ENCODE assay signal across 7 cellular contexts in genomic region chr17:4858880-4859260, GRCh38. TPM values are rescaled to one million over a fixed set of nuclear protein-coding genes. Genes with fewer than 3 reads are reported as not detected.
DNase-seq lines count a peak whose midpoint lies in the region; ATAC-seq, FAIRE-seq and TF ChIP-seq lines count a peak whose summit lies in the region.
"Had no signal": no experiment of that assay in that cellular context is flagged by ENCODE, and none has a peak within 500 bp of the region (broad histone marks: within the 10 kb centered on the region; RNA-seq: fewer than 3 reads in every experiment).

No MANE protein-coding gene starts in this region.

- H2AFZ ChIP-seq in neuronal stem cell (ENCODE audit: low read length): no peak overlapping the region

- H3K14ac ChIP-seq in neuronal stem cell (ENCODE audit: low read length): no peak overlapping the region

- H3K4me2 ChIP-seq in neuronal stem cell (ENCODE audit: insufficient read depth, low read length, poor library complexity, severe bottlenecking): no peak overlapping the region

- WGBS in neuronal stem cell (ENCODE audit: extremely low coverage in 2 of 2, insufficient read length in 2 of 2, insufficient replicate concordance in 1 of 2), 2 donors: no CpG with 5 or more reads among the region's 5 CpGs

- no peak overlapping the region for H3K23ac ChIP-seq in neuronal stem cell (ENCODE audit: low read depth, low read length, poor library complexity)

- peaks cover 0 to 20% of the 10 kb centered on the region in 2 donors for H3K36me3 ChIP-seq in neuronal stem cell (replicated peaks in 1 of 2; ENCODE audit: control insufficient read depth in 2 of 2, insufficient read depth in 2 of 2, low read length in 2 of 2)

- peak; percentile 30 for FAIRE-seq in H54 (lab: Jason Lieb, UNC)

- no peak overlapping the region for H3K27ac ChIP-seq in neuronal stem cell (replicated peaks; ENCODE audit: low read length)

- no peak for TF ChIP-seq CTCF in endothelial cell (IDR thresholded peaks at IDR 0.05; ENCODE audit: unreplicated experiment)

- H2BK15ac ChIP-seq in neuronal stem cell (ENCODE audit: low read length): no peak overlapping the region

- H3K79me1 ChIP-seq in neuronal stem cell (ENCODE audit: low read depth, low read length): peaks cover 2% of the 10 kb centered on the region

- H2BK120ac ChIP-seq in neuronal stem cell (ENCODE audit: low read depth, low read length): no peak overlapping the region

- no peak overlapping the region for H2AK5ac ChIP-seq in neuronal stem cell (ENCODE audit: low read depth, low read length)

- H3K4me3 Mint-ChIP-seq in endothelial cell (ENCODE audit: unreplicated experiment): peak overlapping the region; percentile 69
- no peak overlapping the region for H3K4me3 Mint-ChIP-seq in T-cell
- no peak overlapping the region for H3K4me3 Mint-ChIP-seq in activated T-cell treated with anti-CD3 and anti-CD28 coated beads, Interleukin-2, amount 50 U/mL, for 4 hours
- H3K4me3 Mint-ChIP-seq: T-helper 1 cell treated with Interleukin-12 subunit alpha and Interleukin-12 subunit beta and Interleukin-4 antibody, amounts not matched to agents 30 μg/mL and 1 μg/mL, for 36 hours had no signal

- H3K18ac ChIP-seq in neuronal stem cell (ENCODE audit: low read length): peak overlapping the region; percentile 13

- H2BK5ac ChIP-seq in neuronal stem cell (ENCODE audit: low read length): no peak overlapping the region

- peak; percentile 80 for DNase-seq in H54 (ENCODE audit: insufficient read length, low spot score)
- DNase-seq in endothelial cell (ENCODE audit: low spot score): no peak
- no peak for DNase-seq in neuronal stem cell (ENCODE audit: low spot score)
- DNase-seq in NCI-H1092 treated with DMSO at 0.1 percent for 48 hours (lab: John Stamatoyannopoulos, UW): no peak
- no peak for DNase-seq in T-cell
- DNase-seq in activated T-cell treated with anti-CD3 and anti-CD28 coated beads, Interleukin-2, amount 50 U/mL, for 4 hours: no peak

- H3K9me3 ChIP-seq in neuronal stem cell (replicated peaks in 1 of 2; ENCODE audit: control insufficient read depth in 2 of 2, insufficient read depth in 1 of 2, low read depth in 1 of 2, low read length in 2 of 2): no peaks in the 10 kb centered on the region

- POLR2A ChIA-PET in T-cell (lab: Charles Lee): no interaction called here

- ATAC-seq in T-cell (replicated peaks in 1 of 4): no peak
- no peak for ATAC-seq in activated T-cell treated with anti-CD3 and anti-CD28 coated beads, Interleukin-2, amount 50 U/mL, for 4 hours

- H3K4me1 Mint-ChIP-seq in endothelial cell (ENCODE audit: unreplicated experiment) (peaks cover 64% of the 10 kb centered on the region), T-cell (peaks cover 20 to 40% (median 22%) of the 10 kb centered on the region in 3 donors)
- H3K4me1 Mint-ChIP-seq in activated T-cell treated with anti-CD3 and anti-CD28 coated beads, Interleukin-2, amount 50 U/mL, for 4 hours (ENCODE audit: low read depth): peaks cover 17% of the 10 kb centered on the region

- no peak for TF ChIP-seq POLR2A in H54 (IDR thresholded peaks at IDR 0.05; ENCODE audit: low read depth, low read length)

- no peak overlapping the region for H3K4ac ChIP-seq in neuronal stem cell (ENCODE audit: low read length)

- H3K36me3 Mint-ChIP-seq in endothelial cell (ENCODE audit: low read depth, unreplicated experiment) (peaks cover 17% of the 10 kb centered on the region), T-cell (peaks cover 32% of the 10 kb centered on the region)
- H3K36me3 Mint-ChIP-seq in activated T-cell treated with anti-CD3 and anti-CD28 coated beads, Interleukin-2, amount 50 U/mL, for 4 hours (ENCODE audit: insufficient read depth): peaks cover 12% of the 10 kb centered on the region

- H4K91ac ChIP-seq in neuronal stem cell (ENCODE audit: low read depth, low read length, poor library complexity): no peak overlapping the region

- CTCF ChIA-PET in T-cell (lab: Charles Lee): no interaction called here

- H3K27ac Mint-ChIP-seq in endothelial cell (ENCODE audit: unreplicated experiment): peak overlapping the region; percentile 98
- H3K27ac Mint-ChIP-seq in T-cell: no peak overlapping the region
- H3K27ac Mint-ChIP-seq: T-helper 1 cell treated with Interleukin-12 subunit alpha and Interleukin-12 subunit beta and Interleukin-4 antibody, amounts not matched to agents 30 μg/mL and 1 μg/mL, for 36 hours had no signal

- H2BK12ac ChIP-seq in neuronal stem cell (ENCODE audit: low read length): no peak overlapping the region

- H3K27me3 ChIP-seq in neuronal stem cell (ENCODE audit: control insufficient read depth in 3 of 3, insufficient read depth in 3 of 3, low read depth in 1 of 3, low read length in 3 of 3): no peaks in the 10 kb centered on the region

- H3K9me3 Mint-ChIP-seq in endothelial cell (ENCODE audit: unreplicated experiment) (no peaks in the 10 kb centered on the region), T-cell (no peaks in the 10 kb centered on the region)
- no peaks in the 10 kb centered on the region for H3K9me3 Mint-ChIP-seq in activated T-cell treated with anti-CD3 and anti-CD28 coated beads, Interleukin-2, amount 50 U/mL, for 4 hours
- H3K9me3 Mint-ChIP-seq: T-helper 1 cell treated with Interleukin-12 subunit alpha and Interleukin-12 subunit beta and Interleukin-4 antibody, amounts not matched to agents 30 μg/mL and 1 μg/mL, for 36 hours had no signal

- H3K9ac ChIP-seq in neuronal stem cell (ENCODE audit: low read depth, low read length, poor library complexity): no peak overlapping the region

- no peak overlapping the region for H4K8ac ChIP-seq in neuronal stem cell (ENCODE audit: low read depth, low read length)

- H3K4me3 ChIP-seq in neuronal stem cell (ENCODE audit: low read length in 2 of 2): no peak overlapping the region

- peaks cover 13% of the 10 kb centered on the region for H3K27me3 Mint-ChIP-seq in endothelial cell (ENCODE audit: unreplicated experiment)
- no peaks in the 10 kb centered on the region for H3K27me3 Mint-ChIP-seq in T-cell
- H3K27me3 Mint-ChIP-seq in activated T-cell treated with anti-CD3 and anti-CD28 coated beads, Interleukin-2, amount 50 U/mL, for 4 hours (ENCODE audit: low read depth): no peaks in the 10 kb centered on the region

- peaks cover 21 to 26% of the 10 kb centered on the region in 2 donors for H3K4me1 ChIP-seq in neuronal stem cell (ENCODE audit: control insufficient read depth in 2 of 2, insufficient read depth in 1 of 2, low read depth in 1 of 2, low read length in 2 of 2)

RNA-seq across cellular contexts. Expression of gene MINK1, which starts 25.7 kb away (rescaled TPM):
- total RNA-seq in endothelial cell (ENCODE audit: unreplicated experiment) (176 TPM), T-cell (100 to 1,000 TPM; 156 to 189 (median 164) TPM)
- polyA plus RNA-seq in neuronal stem cell (2013, experiment 1 of 2): 29.2 TPM
- 27.0 TPM for polyA plus RNA-seq in neuronal stem cell (2013, experiment 2 of 2)
- total RNA-seq in activated T-cell treated with anti-CD3 and anti-CD28 coated beads, Interleukin-2, amount 50 U/mL, for 4 hours: 10 to 100 TPM; 43.3 to 51.5 (median 45.1) TPM

RNA-seq across cellular contexts. Expression of gene C17orf107, which starts 40.5 kb away (rescaled TPM):
- total RNA-seq in endothelial cell (ENCODE audit: unreplicated experiment): 2.3 TPM
- polyA plus RNA-seq in neuronal stem cell (2013, experiment 1 of 2): 0.32 TPM
- polyA plus RNA-seq in neuronal stem cell (2013, experiment 2 of 2): 0.28 TPM
- 10 to 100 TPM in 2 of 5 donors, 1 to 10 TPM in 3; 3.1 to 41.1 (median 4.1) TPM for total RNA-seq in T-cell
- 1 to 10 TPM; 1.5 to 3.6 (median 2.7) TPM for total RNA-seq in activated T-cell treated with anti-CD3 and anti-CD28 coated beads, Interleukin-2, amount 50 U/mL, for 4 hours

RNA-seq across cellular contexts. Expression of gene CHRNE, which starts 44.0 kb away (rescaled TPM):
- total RNA-seq in endothelial cell (ENCODE audit: unreplicated experiment): 1.2 TPM
- polyA plus RNA-seq in neuronal stem cell (2013, experiment 1 of 2): 0.17 TPM
- polyA plus RNA-seq in neuronal stem cell (2013, experiment 2 of 2): 0.12 TPM
- 1 to 10 TPM in 3 of 5 donors, under 1 TPM in 2; 0.73 to 3.5 (median 1.3) TPM for total RNA-seq in T-cell
- under 1 TPM; 0.18 to 0.71 (median 0.35) TPM for total RNA-seq in activated T-cell treated with anti-CD3 and anti-CD28 coated beads, Interleukin-2, amount 50 U/mL, for 4 hours

RNA-seq across cellular contexts. Expression of gene PLD2, which starts 51.9 kb away (rescaled TPM):
- total RNA-seq in endothelial cell (ENCODE audit: unreplicated experiment) (86.5 TPM), T-cell (10 to 100 TPM; 24.2 to 41.7 (median 31.4) TPM)
- 19.1 TPM for polyA plus RNA-seq in neuronal stem cell (2013, experiment 1 of 2)
- polyA plus RNA-seq in neuronal stem cell (2013, experiment 2 of 2): 17.9 TPM
- total RNA-seq in activated T-cell treated with anti-CD3 and anti-CD28 coated beads, Interleukin-2, amount 50 U/mL, for 4 hours: 10 to 100 TPM in 1 of 3 donors, 1 to 10 TPM in 2; 6.5 to 12.6 (median 8.9) TPM
